Comparison of ENCODE assay signal across 16 cellular contexts in the genomic region with DNA sequence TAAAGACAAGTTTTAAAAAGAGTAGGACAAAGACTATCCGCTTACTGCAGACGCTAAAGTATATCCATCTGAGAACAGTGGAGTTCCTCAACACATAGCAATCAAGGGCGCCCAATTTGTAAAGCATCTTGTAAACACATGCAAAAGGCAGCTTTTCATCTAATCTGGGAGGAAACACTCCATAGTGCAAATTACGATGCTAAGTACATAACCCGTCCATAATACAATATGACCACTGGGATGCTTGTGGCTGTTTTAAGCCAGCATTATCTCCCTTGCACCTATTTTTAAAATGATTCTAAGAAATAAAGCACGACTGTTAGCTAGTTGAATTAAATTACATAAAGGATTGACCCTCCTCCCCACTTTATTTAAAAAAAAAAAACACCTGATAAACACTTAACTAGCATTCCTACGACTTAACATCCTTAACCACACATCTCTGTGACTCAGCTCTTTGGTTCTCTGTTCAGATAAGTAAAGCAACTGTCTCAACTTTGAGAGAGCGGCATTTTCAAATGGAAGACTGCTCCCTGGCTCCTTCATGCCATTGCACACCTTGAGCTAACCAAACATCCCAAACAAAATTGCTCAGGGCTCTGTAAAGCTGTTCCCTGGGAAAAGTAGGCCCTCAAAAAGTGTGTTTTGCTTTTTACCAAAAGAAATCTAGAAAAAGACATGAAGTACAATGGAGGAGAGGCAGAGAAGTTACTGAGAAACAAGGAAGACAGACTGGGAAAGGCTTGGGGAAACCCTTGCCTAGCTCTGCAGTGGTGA. TPM values are rescaled to one million over a fixed set of nuclear protein-coding genes. Genes with fewer than 3 reads are reported as not detected.
DNase-seq lines count a peak whose midpoint lies in the region; ATAC-seq and TF ChIP-seq lines count a peak whose summit lies in the region.
"Had no signal": no experiment of that assay in that cellular context is flagged by ENCODE, and none has a peak within 500 bp of the region (broad histone marks: within the 10 kb centered on the region; RNA-seq: fewer than 3 reads in every experiment).

No MANE protein-coding gene starts in this region.

- H3K4me3 Mint-ChIP-seq in progenitor cell of endocrine pancreas (ENCODE audit: low read depth), result no peak overlapping the region
- H3K4me3 Mint-ChIP-seq: activated CD4-positive, alpha-beta memory T cell treated with anti-CD3 and anti-CD28 coated beads, Interleukin-2, amount 10 ng/mL, durations not matched to agents 7 days and 5 days; CD4-positive, alpha-beta memory T cell; neural crest cell had no signal

- H3K4me3 ChIP-seq in fibroblast of lung (replicated peaks in 1 of 4; ENCODE audit: control extremely low read depth in 1 of 4, insufficient read depth in 1 of 4, low read depth in 3 of 4, low read length in 4 of 4) (no peak overlapping the region), right lobe of liver (no peak overlapping the region)
- H3K4me3 ChIP-seq: cardiac muscle cell, lung had no signal

- H3K9me3 ChIP-seq in fibroblast of lung (ENCODE audit: control insufficient read depth, insufficient read depth, low read depth, low read length) (no peaks in the 10 kb centered on the region), right lobe of liver (no peaks in the 10 kb centered on the region)

- H2AFZ ChIP-seq in fibroblast of lung (ENCODE audit: low read length), result no peak overlapping the region

- no peaks in the 10 kb centered on the region for H3K9me3 Mint-ChIP-seq in progenitor cell of endocrine pancreas (ENCODE audit: low read depth)
- H3K9me3 Mint-ChIP-seq: activated CD4-positive, alpha-beta memory T cell treated with anti-CD3 and anti-CD28 coated beads, Interleukin-2, amount 10 ng/mL, durations not matched to agents 7 days and 5 days; neural crest cell had no signal

- H3K79me2 ChIP-seq in fibroblast of lung (ENCODE audit: control insufficient read depth, insufficient read depth, low read length), result no peaks in the 10 kb centered on the region

- H3K4me1 Mint-ChIP-seq in progenitor cell of endocrine pancreas (ENCODE audit: low read depth), result peaks cover 11% of the 10 kb centered on the region
- H3K4me1 Mint-ChIP-seq: activated CD4-positive, alpha-beta memory T cell treated with anti-CD3 and anti-CD28 coated beads, Interleukin-2, amount 10 ng/mL, durations not matched to agents 7 days and 5 days had no signal

- intact Hi-C loops in right lobe of liver (cut with DNase I), result no loop called here

- peaks cover 2% of the 10 kb centered on the region for H3K36me3 Mint-ChIP-seq in progenitor cell of endocrine pancreas (ENCODE audit: insufficient read depth)

- H3K36me3 ChIP-seq in fibroblast of lung (ENCODE audit: control insufficient read depth, insufficient read depth, low read length) (no peaks in the 10 kb centered on the region), right lobe of liver (no peaks in the 10 kb centered on the region)
- H3K36me3 ChIP-seq: cardiac muscle cell had no signal

- H4K20me1 ChIP-seq in fibroblast of lung (ENCODE audit: control insufficient read depth, extremely low read depth, insufficient read depth, low read length), result no peaks in the 10 kb centered on the region

- H3K4me1 ChIP-seq in fibroblast of lung (ENCODE audit: control insufficient read depth, extremely low read depth, insufficient read depth, low read length) (peaks cover 2% of the 10 kb centered on the region), right lobe of liver (no peaks in the 10 kb centered on the region)

- H3K27ac ChIP-seq in fibroblast of lung (ENCODE audit: insufficient read depth, low read length) (no peak overlapping the region), right lobe of liver (no peak overlapping the region)
- H3K27ac ChIP-seq: cardiac muscle cell had no signal

- H3K27me3 Mint-ChIP-seq in progenitor cell of endocrine pancreas, result no peaks in the 10 kb centered on the region
- H3K27me3 Mint-ChIP-seq: activated CD4-positive, alpha-beta memory T cell treated with anti-CD3 and anti-CD28 coated beads, Interleukin-2, amount 10 ng/mL, durations not matched to agents 7 days and 5 days had no signal

- ATAC-seq in right lobe of liver (no peak), HG02852 (IDR thresholded peaks at IDR 0.05; ENCODE audit: unreplicated experiment) (no peak)

- TF ChIP-seq CTCF in fibroblast of lung (conservative IDR thresholded peaks at IDR 0.05 in 1 of 2, IDR thresholded peaks at IDR 0.05 in 1 of 2; ENCODE audit: low read depth in 1 of 2, low read length in 2 of 2) (no peak), progenitor cell of endocrine pancreas (IDR thresholded peaks at IDR 0.05; ENCODE audit: unreplicated experiment) (no peak), right lobe of liver (IDR thresholded peaks at IDR 0.05) (no peak)

- 83% methylated on average over 8 of the region's 8 CpGs for WGBS in right lobe of liver (ENCODE audit: insufficient coverage, low coverage, low lambda C conversion rate, missing lambda C conversion rate)

- H3K27me3 ChIP-seq in fibroblast of lung (ENCODE audit: control insufficient read depth, insufficient read depth, low read length), result no peaks in the 10 kb centered on the region
- no peaks in the 10 kb centered on the region for H3K27me3 ChIP-seq in right lobe of liver
- H3K27me3 ChIP-seq: cardiac muscle cell had no signal

- no peak overlapping the region for H3K9ac ChIP-seq in fibroblast of lung (ENCODE audit: insufficient read depth, low read length)

- no peak for TF ChIP-seq POLR2A in right lobe of liver (IDR thresholded peaks at IDR 0.05)

- peak overlapping the region; percentile 29 for H3K27ac Mint-ChIP-seq in progenitor cell of endocrine pancreas
- H3K27ac Mint-ChIP-seq: activated CD4-positive, alpha-beta memory T cell treated with anti-CD3 and anti-CD28 coated beads, Interleukin-2, amount 10 ng/mL, durations not matched to agents 7 days and 5 days had no signal

- peak; percentile 65 for DNase-seq in H4 (ENCODE audit: low spot score)
- peak; percentile 77 for DNase-seq in RPMI7951 (ENCODE audit: low read depth)
- DNase-seq in fibroblast of lung (ENCODE audit: low read depth in 2 of 2), result peak; percentile 17 to 94
- DNase-seq in progenitor cell of endocrine pancreas (ENCODE audit: low spot score, unreplicated experiment), result no peak
- no peak for DNase-seq in right lobe of liver
- DNase-seq in NCI-H146 (lab: John Stamatoyannopoulos, UW), result no peak
- no peak for DNase-seq in NCI-H510A treated with DMSO at 0.1 percent for 48 hours (lab: John Stamatoyannopoulos, UW)
- DNase-seq: activated CD4-positive, alpha-beta memory T cell treated with anti-CD3 and anti-CD28 coated beads, Interleukin-2, amount 10 ng/mL, durations not matched to agents 7 days and 5 days; activated gamma-delta T cell; CD4-positive, alpha-beta memory T cell; NCI-H1092; NCI-H524 had no signal

- H3K4me2 ChIP-seq in fibroblast of lung (ENCODE audit: extremely low read depth, insufficient read depth, low read length), result no peak overlapping the region

RNA-seq across cellular contexts. Expression of a gene that starts 14.2 kb away (rescaled TPM):
- 1.9 and 2.6 TPM in 2 replicates for total RNA-seq in H4 (2014; rRNA removed; shearing (Covaris generic))
- total RNA-seq in RPMI7951 (2014; rRNA removed; shearing (Covaris generic)), result 0.29 and 0.72 TPM in 2 replicates
- 3.0 and 5.1 TPM in 2 replicates for total RNA-seq in fibroblast of lung
- polyA plus RNA-seq in fibroblast of lung, result 0.37 and 0.81 TPM in 2 replicates
- 0.91 and 1.8 TPM in 2 replicates for polyA plus RNA-seq in fibroblast of lung (2012)
- polyA minus RNA-seq in fibroblast of lung (ENCODE audit: low replicate concordance), result 4.0 and 6.3 TPM in 2 replicates
- total RNA-seq in progenitor cell of endocrine pancreas, result 17.1 and 19.4 TPM in 2 replicates
- total RNA-seq in right lobe of liver, result 10 to 100 TPM; 11.7 to 27.6 (median 16.3) TPM

Comparison
In these comparisons a context has a peak if more than half of its experiments do, and no peak if none do; other contexts are left out.
1. DNase-seq: peak in H4 (single experiment), RPMI7951 (single experiment) and fibroblast of lung (2 of 2); none in progenitor cell of endocrine pancreas (single experiment), right lobe of liver (0 of 3), NCI-H146 (single experiment) and NCI-H510A treated with DMSO at 0.1 percent for 48 hours (single experiment).